Comparison of ENCODE assay signal across 1 cellular context in genomic region chr1:26695417-26696190, GRCh38.
A peak's percentile ranks its signal among the peaks of the same experiment; 100 is the strongest.
TF ChIP-seq lines count a peak whose summit lies in the region.

Gene ARID1A, plus strand, starts transcription at chr1:26696015. Its CDS starts 389 bp downstream, at chr1:26696404.

TF ChIP-seq in HEK293, 187 proteins besides CTCF, POLR2A, EP300 and RAD21 (continued from another document and continues in another):
- TF ChIP-seq, protein P1, sequence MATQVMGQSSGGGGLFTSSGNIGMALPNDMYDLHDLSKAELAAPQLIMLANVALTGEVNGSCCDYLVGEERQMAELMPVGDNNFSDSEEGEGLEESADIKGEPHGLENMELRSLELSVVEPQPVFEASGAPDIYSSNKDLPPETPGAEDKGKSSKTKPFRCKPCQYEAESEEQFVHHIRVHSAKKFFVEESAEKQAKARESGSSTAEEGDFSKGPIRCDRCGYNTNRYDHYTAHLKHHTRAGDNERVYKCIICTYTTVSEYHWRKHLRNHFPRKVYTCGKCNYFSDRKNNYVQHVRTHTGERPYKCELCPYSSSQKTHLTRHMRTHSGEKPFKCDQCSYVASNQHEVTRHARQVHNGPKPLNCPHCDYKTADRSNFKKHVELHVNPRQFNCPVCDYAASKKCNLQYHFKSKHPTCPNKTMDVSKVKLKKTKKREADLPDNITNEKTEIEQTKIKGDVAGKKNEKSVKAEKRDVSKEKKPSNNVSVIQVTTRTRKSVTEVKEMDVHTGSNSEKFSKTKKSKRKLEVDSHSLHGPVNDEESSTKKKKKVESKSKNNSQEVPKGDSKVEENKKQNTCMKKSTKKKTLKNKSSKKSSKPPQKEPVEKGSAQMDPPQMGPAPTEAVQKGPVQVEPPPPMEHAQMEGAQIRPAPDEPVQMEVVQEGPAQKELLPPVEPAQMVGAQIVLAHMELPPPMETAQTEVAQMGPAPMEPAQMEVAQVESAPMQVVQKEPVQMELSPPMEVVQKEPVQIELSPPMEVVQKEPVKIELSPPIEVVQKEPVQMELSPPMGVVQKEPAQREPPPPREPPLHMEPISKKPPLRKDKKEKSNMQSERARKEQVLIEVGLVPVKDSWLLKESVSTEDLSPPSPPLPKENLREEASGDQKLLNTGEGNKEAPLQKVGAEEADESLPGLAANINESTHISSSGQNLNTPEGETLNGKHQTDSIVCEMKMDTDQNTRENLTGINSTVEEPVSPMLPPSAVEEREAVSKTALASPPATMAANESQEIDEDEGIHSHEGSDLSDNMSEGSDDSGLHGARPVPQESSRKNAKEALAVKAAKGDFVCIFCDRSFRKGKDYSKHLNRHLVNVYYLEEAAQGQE (tag by site-specific recombination; IDR thresholded peaks at IDR 0.05): peak; percentile 41; the same call in 1 of the 2 replicates
- TF ChIP-seq ZNF529 (tag by site-specific recombination; IDR thresholded peaks at IDR 0.05; ENCODE audit: insufficient replicate concordance) (no peak), ZNF558 (tag by site-specific recombination; IDR thresholded peaks at IDR 0.05) (peak; percentile 49; the same call in 1 of the 2 replicates), ZNF585B (tag by site-specific recombination; IDR thresholded peaks at IDR 0.05) (no peak), ZNF169 (tag by site-specific recombination; IDR thresholded peaks at IDR 0.05) (peak; percentile 81), TCF7L2 (IDR thresholded peaks at IDR 0.05; ENCODE audit: borderline replicate concordance, low read depth, low read length) (no peak), SP3 (tag by site-specific recombination; IDR thresholded peaks at IDR 0.05) (peak; percentile 73), ZNF624 (tag by site-specific recombination; IDR thresholded peaks at IDR 0.05) (no peak), ZNF140 (tag by site-specific recombination; IDR thresholded peaks at IDR 0.05) (no peak), ZNF37A (tag by site-specific recombination; IDR thresholded peaks at IDR 0.05) (0 out of 2 replicates have a peak, but pooled peaks have one; percentile 13), ZNF394 (tag by site-specific recombination; IDR thresholded peaks at IDR 0.05; ENCODE audit: borderline replicate concordance) (peak; percentile 74), ZNF221 (tag by site-specific recombination; IDR thresholded peaks at IDR 0.05; ENCODE audit: borderline replicate concordance) (peak; percentile 73; the same call in 1 of the 2 replicates), GLIS2 (tag by site-specific recombination; IDR thresholded peaks at IDR 0.05) (peak; percentile 45; the same call in 1 of the 2 replicates), KLF17 (tag by site-specific recombination; IDR thresholded peaks at IDR 0.05) (peak; percentile 99), ZNF76 (tag by site-specific recombination; IDR thresholded peaks at IDR 0.05; ENCODE audit: borderline replicate concordance, low read depth) (peak; percentile 93), ZNF792 (tag by site-specific recombination; IDR thresholded peaks at IDR 0.05) (0 out of 2 replicates have a peak, but pooled peaks have one; percentile 57), ZNF626 (tag by site-specific recombination; IDR thresholded peaks at IDR 0.05) (0 out of 2 replicates have a peak, but pooled peaks have one; percentile 42), ZNF426 (tag by site-specific recombination; IDR thresholded peaks at IDR 0.05) (no peak), BCL11A (tag by site-specific recombination; IDR thresholded peaks at IDR 0.05; ENCODE audit: low read depth) (peak; percentile 47; the same call in 1 of the 2 replicates), ZBTB49 (tag by site-specific recombination; IDR thresholded peaks at IDR 0.05; ENCODE audit: low read depth) (no peak), KLF9 (tag by site-specific recombination; IDR thresholded peaks at IDR 0.05; ENCODE audit: low read depth) (peak; percentile 77), ZNF146 (tag by site-specific recombination; IDR thresholded peaks at IDR 0.05) (peak; percentile 88), ZNF654 (tag by site-specific recombination; IDR thresholded peaks at IDR 0.05; ENCODE audit: low read depth) (no peak), ZXDB (tag by site-specific recombination; IDR thresholded peaks at IDR 0.05) (peak; percentile 96), ZNF785 (tag by site-specific recombination; IDR thresholded peaks at IDR 0.05) (0 out of 2 replicates have a peak, but pooled peaks have one; percentile 74), ZNF16 (tag by site-specific recombination; IDR thresholded peaks at IDR 0.05; ENCODE audit: low read depth) (no peak), ZNF707 (tag by site-specific recombination; IDR thresholded peaks at IDR 0.05) (no peak), ZSCAN5A (tag by site-specific recombination; IDR thresholded peaks at IDR 0.05) (peak; percentile 99), ZNF184 (tag by site-specific recombination; IDR thresholded peaks at IDR 0.05) (peak; percentile 90), YY1 (tag by site-specific recombination; IDR thresholded peaks at IDR 0.05) (peak; percentile 96), ZSCAN23 (tag by site-specific recombination; IDR thresholded peaks at IDR 0.05) (peak; percentile 93), ZNF423 (tag by site-specific recombination; IDR thresholded peaks at IDR 0.05) (no peak), FEZF1 (tag by site-specific recombination; IDR thresholded peaks at IDR 0.05) (peak; percentile 94), ZNF596 (tag by site-specific recombination; IDR thresholded peaks at IDR 0.05) (peak; percentile 83), ZNF292 (tag by site-specific recombination; IDR thresholded peaks at IDR 0.05; ENCODE audit: borderline replicate concordance, low read depth) (no peak), ZNF132 (tag by site-specific recombination; IDR thresholded peaks at IDR 0.05; ENCODE audit: borderline replicate concordance) (no peak), SP2 (tag by site-specific recombination; IDR thresholded peaks at IDR 0.05) (peak; percentile 52), ZNF366 (tag by site-specific recombination; conservative IDR thresholded peaks at IDR 0.05) (peak; percentile 89), TSHZ1 (tag by site-specific recombination; IDR thresholded peaks at IDR 0.05; ENCODE audit: borderline replicate concordance) (peak; percentile 84; the same call in 1 of the 2 replicates), ZNF121 (tag by site-specific recombination; IDR thresholded peaks at IDR 0.05) (peak; percentile 50; the same call in 1 of the 2 replicates), ZNF341 (tag by site-specific recombination; IDR thresholded peaks at IDR 0.05; ENCODE audit: low read depth) (peak; percentile 93), ZNF521 (tag by site-specific recombination; IDR thresholded peaks at IDR 0.05) (no peak)
- TF ChIP-seq, protein P2, sequence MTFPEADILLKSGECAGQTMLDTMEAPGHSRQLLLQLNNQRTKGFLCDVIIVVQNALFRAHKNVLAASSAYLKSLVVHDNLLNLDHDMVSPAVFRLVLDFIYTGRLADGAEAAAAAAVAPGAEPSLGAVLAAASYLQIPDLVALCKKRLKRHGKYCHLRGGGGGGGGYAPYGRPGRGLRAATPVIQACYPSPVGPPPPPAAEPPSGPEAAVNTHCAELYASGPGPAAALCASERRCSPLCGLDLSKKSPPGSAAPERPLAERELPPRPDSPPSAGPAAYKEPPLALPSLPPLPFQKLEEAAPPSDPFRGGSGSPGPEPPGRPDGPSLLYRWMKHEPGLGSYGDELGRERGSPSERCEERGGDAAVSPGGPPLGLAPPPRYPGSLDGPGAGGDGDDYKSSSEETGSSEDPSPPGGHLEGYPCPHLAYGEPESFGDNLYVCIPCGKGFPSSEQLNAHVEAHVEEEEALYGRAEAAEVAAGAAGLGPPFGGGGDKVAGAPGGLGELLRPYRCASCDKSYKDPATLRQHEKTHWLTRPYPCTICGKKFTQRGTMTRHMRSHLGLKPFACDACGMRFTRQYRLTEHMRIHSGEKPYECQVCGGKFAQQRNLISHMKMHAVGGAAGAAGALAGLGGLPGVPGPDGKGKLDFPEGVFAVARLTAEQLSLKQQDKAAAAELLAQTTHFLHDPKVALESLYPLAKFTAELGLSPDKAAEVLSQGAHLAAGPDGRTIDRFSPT (tag by site-specific recombination; IDR thresholded peaks at IDR 0.05): peak; percentile 87
- TF ChIP-seq, protein P3, sequence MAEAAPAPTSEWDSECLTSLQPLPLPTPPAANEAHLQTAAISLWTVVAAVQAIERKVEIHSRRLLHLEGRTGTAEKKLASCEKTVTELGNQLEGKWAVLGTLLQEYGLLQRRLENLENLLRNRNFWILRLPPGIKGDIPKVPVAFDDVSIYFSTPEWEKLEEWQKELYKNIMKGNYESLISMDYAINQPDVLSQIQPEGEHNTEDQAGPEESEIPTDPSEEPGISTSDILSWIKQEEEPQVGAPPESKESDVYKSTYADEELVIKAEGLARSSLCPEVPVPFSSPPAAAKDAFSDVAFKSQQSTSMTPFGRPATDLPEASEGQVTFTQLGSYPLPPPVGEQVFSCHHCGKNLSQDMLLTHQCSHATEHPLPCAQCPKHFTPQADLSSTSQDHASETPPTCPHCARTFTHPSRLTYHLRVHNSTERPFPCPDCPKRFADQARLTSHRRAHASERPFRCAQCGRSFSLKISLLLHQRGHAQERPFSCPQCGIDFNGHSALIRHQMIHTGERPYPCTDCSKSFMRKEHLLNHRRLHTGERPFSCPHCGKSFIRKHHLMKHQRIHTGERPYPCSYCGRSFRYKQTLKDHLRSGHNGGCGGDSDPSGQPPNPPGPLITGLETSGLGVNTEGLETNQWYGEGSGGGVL (tag by site-specific recombination; IDR thresholded peaks at IDR 0.05): peak; percentile 86
- TF ChIP-seq, protein P4, sequence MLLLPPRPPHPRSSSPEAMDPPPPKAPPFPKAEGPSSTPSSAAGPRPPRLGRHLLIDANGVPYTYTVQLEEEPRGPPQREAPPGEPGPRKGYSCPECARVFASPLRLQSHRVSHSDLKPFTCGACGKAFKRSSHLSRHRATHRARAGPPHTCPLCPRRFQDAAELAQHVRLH (tag by site-specific recombination; IDR thresholded peaks at IDR 0.05): peak; percentile 93
